In the genomic region with DNA sequence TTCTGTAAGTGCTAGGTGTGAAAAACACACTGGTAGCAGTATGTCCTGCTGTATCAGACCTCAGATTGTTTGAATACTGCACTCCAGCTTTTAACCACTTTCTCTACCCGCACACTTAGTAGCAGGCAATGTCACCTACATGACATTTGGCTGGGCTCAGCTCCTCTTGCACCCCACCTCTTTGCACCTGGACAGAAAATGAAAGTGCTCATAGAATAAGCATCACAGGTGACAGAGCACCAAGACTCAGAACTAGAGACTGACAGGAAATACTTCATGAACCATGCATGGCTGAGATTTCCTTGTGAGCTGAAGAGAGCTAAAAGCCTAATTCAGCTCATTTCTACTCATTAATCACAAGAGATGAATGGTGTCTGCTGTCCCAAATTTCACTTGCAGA, we compare ENCODE assay signal across 21 cellular contexts.
DNase-seq lines count a peak whose midpoint lies in the region; ATAC-seq and TF ChIP-seq lines count a peak whose summit lies in the region.
"Had no signal": no experiment of that assay in that cellular context is flagged by ENCODE, and none has a peak within 500 bp of the region (broad histone marks: within the 10 kb centered on the region; RNA-seq: fewer than 3 reads in every experiment).

No MANE protein-coding gene starts in this region.

- H3K4me1 ChIP-seq in MM.1S (ENCODE audit: low read length) (no peaks in the 10 kb centered on the region), aorta (ENCODE audit: control insufficient read depth in 1 of 2, insufficient read depth in 2 of 2, low read length in 2 of 2) (no peaks in the 10 kb centered on the region)
- H3K4me1 ChIP-seq: BLaER1, Caco-2, HAP-1 had no signal

- H3K27me3 ChIP-seq in MM.1S (replicated peaks; ENCODE audit: insufficient read depth, low read length) (no peaks in the 10 kb centered on the region), aorta (ENCODE audit: control insufficient read depth in 1 of 2, insufficient read depth in 2 of 2, low read length in 1 of 2) (no peaks in the 10 kb centered on the region), H7 (ENCODE audit: control insufficient read depth, insufficient read depth, low read length) (no peaks in the 10 kb centered on the region), MG63 (no peaks in the 10 kb centered on the region)
- H3K27me3 ChIP-seq: BLaER1 had no signal

- H4K20me1 ChIP-seq in MM.1S (ENCODE audit: insufficient read depth, low read length): no peaks in the 10 kb centered on the region
- H4K20me1 ChIP-seq: BLaER1 had no signal

- intact Hi-C loops in aorta (cut with DNase I): no loop called here

- no peaks in the 10 kb centered on the region for H3K9me2 ChIP-seq in MM.1S (replicated peaks; ENCODE audit: insufficient read depth, low read length)

- H3K79me2 ChIP-seq in MM.1S (ENCODE audit: low read length): no peaks in the 10 kb centered on the region

- ATAC-seq in aorta (ENCODE audit: low FRiP score): no peak
- ATAC-seq: CD8-positive, alpha-beta T cell; GM12878 had no signal

- TF ChIP-seq CTCF in MM.1S (IDR thresholded peaks at IDR 0.05; ENCODE audit: low read length): no peak

- no peak overlapping the region for H3K9ac ChIP-seq in MM.1S (ENCODE audit: low read length)
- H3K9ac ChIP-seq: BLaER1, GM23248 had no signal

- no peaks in the 10 kb centered on the region for H3F3A ChIP-seq in MM.1S (ENCODE audit: insufficient read depth, low read length)

- no peak overlapping the region for H3K4me2 ChIP-seq in MM.1S (ENCODE audit: low read depth, low read length)
- H3K4me2 ChIP-seq: BLaER1 had no signal

- no peak overlapping the region for H3K4me3 ChIP-seq in MM.1S (ENCODE audit: low read length)
- H3K4me3 ChIP-seq in aorta (ENCODE audit: low read length in 2 of 2): no peak overlapping the region
- no peak overlapping the region for H3K4me3 ChIP-seq in H7 (ENCODE audit: insufficient read depth, low read depth, low read length)
- no peak overlapping the region for H3K4me3 ChIP-seq in MG63
- H3K4me3 ChIP-seq: BLaER1, GM12878, GM23248, HAP-1 had no signal

- DNase-seq in DMS53 (lab: John Stamatoyannopoulos, UW): peak; percentile 19
- no peak for DNase-seq in DMS53 treated with DMSO at 0.1 percent for 48 hours (lab: John Stamatoyannopoulos, UW; ENCODE audit: unreplicated experiment)
- DNase-seq in MM.1S: peak; percentile 93
- DNase-seq in NCI-H69 (lab: John Stamatoyannopoulos, UW): peak; percentile 33
- peak; percentile 61 for DNase-seq in RPMI8226
- DNase-seq in aorta: no peak
- no peak for DNase-seq in H7
- DNase-seq in MG63: no peak
- DNase-seq: Caco-2; CD4-positive, CD25-positive, alpha-beta regulatory T cell; CD8-positive, alpha-beta T cell; DMS153; EL; GDM1; GM23248; HFFc6 had no signal

- no peak overlapping the region for H3K27ac ChIP-seq in MM.1S (ENCODE audit: low read length)
- H3K27ac ChIP-seq in aorta (ENCODE audit: low read depth in 1 of 2, low read length in 2 of 2): no peak overlapping the region
- H3K27ac ChIP-seq: 22Rv1, BLaER1, C4-2B, GM23248 had no signal

- H2AFZ ChIP-seq in MM.1S (ENCODE audit: low read length): no peak overlapping the region
- H2AFZ ChIP-seq: GM23248 had no signal

- H3K9me3 ChIP-seq in MM.1S (replicated peaks; ENCODE audit: insufficient read depth, low read length): no peaks in the 10 kb centered on the region
- H3K9me3 ChIP-seq in aorta (ENCODE audit: control insufficient read depth, low read length): no peaks in the 10 kb centered on the region
- no peaks in the 10 kb centered on the region for H3K9me3 ChIP-seq in MG63
- H3K9me3 ChIP-seq: BLaER1, Caco-2, HAP-1 had no signal

- H3K36me3 ChIP-seq in MM.1S (replicated peaks; ENCODE audit: insufficient read depth, low read length): no peaks in the 10 kb centered on the region
- H3K36me3 ChIP-seq in aorta (ENCODE audit: control insufficient read depth in 1 of 2, insufficient read depth in 2 of 2, low read length in 1 of 2): no peaks in the 10 kb centered on the region
- no peaks in the 10 kb centered on the region for H3K36me3 ChIP-seq in H7 (replicated peaks; ENCODE audit: control insufficient read depth, insufficient read depth, low read length)
- H3K36me3 ChIP-seq in MG63: no peaks in the 10 kb centered on the region
- H3K36me3 ChIP-seq: BLaER1, HAP-1 had no signal

- 90 to 92% methylated on average over 1 of the region's 1 CpG for WGBS in aorta, 2 donors

Comparison
In these comparisons a context has a peak if more than half of its experiments do, and no peak if none do; other contexts are left out.
1. DNase-seq: peak in DMS53 (single experiment), MM.1S (single experiment), NCI-H69 (single experiment) and RPMI8226 (single experiment); none in DMS53 treated with DMSO at 0.1 percent for 48 hours (single experiment), aorta (0 of 2), H7 (single experiment) and MG63 (single experiment).